7 cellular contexts compared by ENCODE assay signal in genomic region chr3:115623414-115623868, GRCh38. TPM values are rescaled to one million over a fixed set of nuclear protein-coding genes. Genes with fewer than 3 reads are reported as not detected.
A peak's percentile ranks its signal among the peaks of the same experiment; 100 is the strongest.
DNase-seq lines count a peak whose midpoint lies in the region; ATAC-seq and TF ChIP-seq lines count a peak whose summit lies in the region.

Gene GAP43 (plus strand): TSS chr3:115623510. CDS start chr3:115623690, 180 bp downstream.

- H3K27me3 Mint-ChIP-seq in mesothelial cell of epicardium (ENCODE audit: low read depth) (peaks cover 51% of the 10 kb centered on the region), type B pancreatic cell (peaks cover 48% of the 10 kb centered on the region)

- peaks cover 18% of the 10 kb centered on the region for H3K4me1 Mint-ChIP-seq in mesothelial cell of epicardium
- H3K4me1 Mint-ChIP-seq in type B pancreatic cell (ENCODE audit: unreplicated experiment), result peaks cover 20% of the 10 kb centered on the region

- no peak for TF ChIP-seq CTCF in epithelial cell of esophagus (IDR thresholded peaks at IDR 0.05; ENCODE audit: insufficient read depth, low read depth, low read length, missing control alignments)
- TF ChIP-seq CTCF in mesothelial cell of epicardium (IDR thresholded peaks at IDR 0.05; ENCODE audit: unreplicated experiment), result no peak
- TF ChIP-seq CTCF in type B pancreatic cell (conservative IDR thresholded peaks at IDR 0.05), result no peak

- no peaks in the 10 kb centered on the region for H3K36me3 Mint-ChIP-seq in mesothelial cell of epicardium
- H3K36me3 Mint-ChIP-seq in type B pancreatic cell, result no peaks in the 10 kb centered on the region

- DNase-seq in HCEC 1CT, result peak; percentile 64
- DNase-seq in NCI-H82 (lab: John Stamatoyannopoulos, UW), result peak; percentile 92
- peak; percentile 70 for DNase-seq in epithelial cell of esophagus (ENCODE audit: low read depth)
- DNase-seq in mesothelial cell of epicardium (ENCODE audit: low spot score in 2 of 2, unreplicated experiment in 2 of 2), result peak in 1 of 2 experiments; percentile 46
- peak; percentile 68 for DNase-seq in type B pancreatic cell (ENCODE audit: extremely low spot score, unreplicated experiment)

- H3K27ac Mint-ChIP-seq in mesothelial cell of epicardium, result no peak within 1 kb of the TSS
- peak within 1 kb of the TSS; percentile 68 for H3K27ac Mint-ChIP-seq in type B pancreatic cell

- H3K4me3 ChIP-seq in epithelial cell of esophagus (ENCODE audit: low read length), result no peak within 1 kb of the TSS

- peak within 1 kb of the TSS; percentile 66 for H3K4me3 Mint-ChIP-seq in mesothelial cell of epicardium
- peak within 1 kb of the TSS; percentile 90 for H3K4me3 Mint-ChIP-seq in type B pancreatic cell

- no peak for ATAC-seq in HG03097 (IDR thresholded peaks at IDR 0.05; ENCODE audit: low FRiP score, unreplicated experiment)
- no peak for ATAC-seq in HG03439 (IDR thresholded peaks at IDR 0.05; ENCODE audit: unreplicated experiment)

- H3K9me3 Mint-ChIP-seq in mesothelial cell of epicardium, result no peaks in the 10 kb centered on the region
- H3K9me3 Mint-ChIP-seq in type B pancreatic cell, result no peaks in the 10 kb centered on the region

RNA-seq across cellular contexts. Expression of gene GAP43, which starts in this region (rescaled TPM):
- 4.2 to 6.1 TPM (median 5.7 TPM) in 3 replicates for total RNA-seq in mesothelial cell of epicardium
- total RNA-seq in type B pancreatic cell (ENCODE audit: low replicate concordance), result 4.2 and 46.5 TPM in 2 replicates
